In the genomic region with DNA sequence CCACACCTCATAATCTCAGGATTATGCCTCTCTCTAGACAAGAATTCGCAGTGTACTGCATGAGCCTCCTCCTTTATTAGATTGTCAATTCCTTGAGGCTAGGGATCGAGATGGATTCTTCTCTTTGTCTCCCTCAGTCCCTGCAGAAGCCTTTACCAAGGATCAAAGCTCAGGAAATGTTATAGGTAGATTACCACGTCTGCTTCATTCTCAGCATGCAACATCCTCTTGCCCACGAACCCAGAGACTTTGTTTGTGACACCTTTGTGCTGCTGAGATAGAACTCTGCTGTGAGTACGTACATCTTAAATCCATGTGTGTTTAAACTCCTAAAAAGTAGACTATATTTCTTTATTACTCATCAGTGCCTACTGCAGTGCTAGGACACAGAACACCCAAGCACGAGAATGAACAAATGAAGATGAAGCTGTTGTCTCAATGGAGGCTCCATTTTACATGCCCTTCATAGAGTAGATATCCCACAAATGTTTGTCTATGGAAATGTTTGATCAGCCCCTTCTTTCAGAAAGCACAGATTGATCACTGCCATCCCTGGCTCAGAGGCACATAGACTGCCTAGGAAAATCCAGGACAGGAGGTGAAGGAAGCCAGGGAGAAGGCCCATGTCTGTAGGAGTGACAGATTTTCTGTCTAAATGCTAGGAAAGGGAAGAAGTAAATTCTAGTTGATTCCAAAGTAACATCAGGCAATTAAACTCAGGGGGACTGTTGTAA, we compare ENCODE assay signal across 16 cellular contexts.
DNase-seq lines count a peak whose midpoint lies in the region; ATAC-seq and TF ChIP-seq lines count a peak whose summit lies in the region.
"Had no signal": no experiment of that assay in that cellular context is flagged by ENCODE, and none has a peak within 500 bp of the region (broad histone marks: within the 10 kb centered on the region; RNA-seq: fewer than 3 reads in every experiment).

No MANE protein-coding gene starts in this region.

- H3K27me3 ChIP-seq in ACC112 (ENCODE audit: insufficient read depth, low read length) (no peaks in the 10 kb centered on the region), adrenal gland (no peaks in the 10 kb centered on the region), mesenchymal stem cell (ENCODE audit: control insufficient read depth in 1 of 2, insufficient read depth in 1 of 2, low read length in 2 of 2) (no peaks in the 10 kb centered on the region)

- no peak overlapping the region for H3K18ac ChIP-seq in mesenchymal stem cell (ENCODE audit: low read depth in 1 of 2, low read length in 2 of 2)

- H2BK5ac ChIP-seq in mesenchymal stem cell (ENCODE audit: low read depth, low read length, poor library complexity, severe bottlenecking), result peak overlapping the region; percentile 68

- no peak overlapping the region for H2BK15ac ChIP-seq in mesenchymal stem cell (ENCODE audit: low read depth, poor library complexity, severe bottlenecking)

- H3K4me1 ChIP-seq in ACC112 (ENCODE audit: control insufficient read depth, insufficient read depth, low read length, unreplicated experiment), result peaks cover 13% of the 10 kb centered on the region
- H3K4me1 ChIP-seq in adrenal gland (replicated peaks in 1 of 2), result no peaks in the 10 kb centered on the region
- peaks cover 9% of the 10 kb centered on the region for H3K4me1 ChIP-seq in mesenchymal stem cell (ENCODE audit: control insufficient read depth, insufficient read depth, low read depth, low read length)

- H3K79me1 ChIP-seq in mesenchymal stem cell (replicated peaks; ENCODE audit: low read length, poor library complexity, severe bottlenecking), result no peaks in the 10 kb centered on the region

- no peak overlapping the region for H3K4me2 ChIP-seq in mesenchymal stem cell (ENCODE audit: low read length, poor library complexity, severe bottlenecking)

- intact Hi-C loops in adrenal gland (cut with DNase I) (no loop called here), sciatic nerve (cut with DNase I) (no loop called here)

- H3K9ac ChIP-seq in mesenchymal stem cell (ENCODE audit: low read length), result peak overlapping the region; percentile 28

- DNase-seq in adrenal gland, result no peak
- DNase-seq in mesenchymal stem cell, result peak; percentile 12
- no peak for DNase-seq in sciatic nerve (ENCODE audit: low spot score)
- no peak for DNase-seq in NCI-H2196 treated with DMSO at 0.1 percent for 48 hours (lab: John Stamatoyannopoulos, UW; ENCODE audit: unreplicated experiment)
- no peak for DNase-seq in NCI-H2029 treated with DMSO at 0.1 percent for 48 hours (lab: John Stamatoyannopoulos, UW)
- no peak for DNase-seq in NCI-H510A treated with DMSO at 0.1 percent for 48 hours (lab: John Stamatoyannopoulos, UW)
- DNase-seq: activated CD8-positive, alpha-beta T cell treated with anti-CD3 and anti-CD28 coated beads for 36 hours; cortex of kidney; erythroblast; NCI-H2029; NCI-H526 treated with DMSO at 0.1 percent for 48 hours; stimulated activated CD4-positive, alpha-beta T cell treated with anti-CD3 and anti-CD28 coated beads, Interleukin-2, amount 100 ng/mL, for 24 hours had no signal

- H2BK120ac ChIP-seq in mesenchymal stem cell (ENCODE audit: low read depth, low read length), result no peak overlapping the region

- no peak overlapping the region for H4K8ac ChIP-seq in mesenchymal stem cell (ENCODE audit: low read length)

- ATAC-seq in sciatic nerve (peak; percentile 7), HG03469 (IDR thresholded peaks at IDR 0.05; ENCODE audit: unreplicated experiment) (no peak)
- ATAC-seq: activated CD8-positive, alpha-beta T cell treated with anti-CD3 and anti-CD28 coated beads for 36 hours; PC-3 had no signal

- no peaks in the 10 kb centered on the region for H3K36me3 ChIP-seq in ACC112 (ENCODE audit: insufficient read depth, low read length)
- no peaks in the 10 kb centered on the region for H3K36me3 ChIP-seq in adrenal gland (replicated peaks in 1 of 2)
- H3K36me3 ChIP-seq in mesenchymal stem cell (ENCODE audit: control insufficient read depth in 1 of 2, insufficient read depth in 2 of 2, low read depth in 1 of 2, low read length in 2 of 2), result no peaks in the 10 kb centered on the region

- no peak overlapping the region for H2BK12ac ChIP-seq in mesenchymal stem cell (ENCODE audit: low read length in 2 of 2)

- H3K23ac ChIP-seq in mesenchymal stem cell (ENCODE audit: low read length in 2 of 2), result no peak overlapping the region

- H2AFZ ChIP-seq in ACC112 (ENCODE audit: low read length, unreplicated experiment), result no peak overlapping the region
- no peak overlapping the region for H2AFZ ChIP-seq in mesenchymal stem cell (ENCODE audit: low read depth, low read length)

- no peak for TF ChIP-seq CTCF in adrenal gland (IDR thresholded peaks at IDR 0.05)

- H3K14ac ChIP-seq in mesenchymal stem cell (ENCODE audit: low read length in 2 of 2), result no peak overlapping the region

- H4K91ac ChIP-seq in mesenchymal stem cell (ENCODE audit: low read length), result no peak overlapping the region

- H3K4ac ChIP-seq in mesenchymal stem cell (ENCODE audit: low read depth in 1 of 2, low read length in 2 of 2), result peak overlapping the region in 1 of 2 experiments; percentile 9

- H2AK5ac ChIP-seq in mesenchymal stem cell (ENCODE audit: low read length, severe bottlenecking), result peak overlapping the region; percentile 84

- H3K27ac ChIP-seq in ACC112 (ENCODE audit: low read depth, low read length) (peak overlapping the region; percentile 29; the same call in 1 of the 2 replicates), adrenal gland (peak overlapping the region in 3 of 5 donors; percentile 10 to 77 (median 21)), mesenchymal stem cell (ENCODE audit: low read length, poor library complexity, severe bottlenecking) (peak overlapping the region; percentile 92)
- H3K27ac ChIP-seq: VCaP had no signal

- TF ChIP-seq POLR2A in adrenal gland (IDR thresholded peaks at IDR 0.05), result no peak

- H3K4me3 ChIP-seq in ACC112 (ENCODE audit: low read depth, low read length) (peak overlapping the region; percentile 33; the same call in 1 of the 2 replicates), adrenal gland (no peak overlapping the region), mesenchymal stem cell (ENCODE audit: insufficient read depth in 1 of 2, low read depth in 1 of 2, low read length in 2 of 2) (no peak overlapping the region)

- H3K79me2 ChIP-seq in ACC112 (ENCODE audit: control insufficient read depth, insufficient read depth, low read length, unreplicated experiment), result no peaks in the 10 kb centered on the region

- no peaks in the 10 kb centered on the region for H3K9me3 ChIP-seq in adrenal gland (replicated peaks in 1 of 3)
- H3K9me3 ChIP-seq in mesenchymal stem cell (ENCODE audit: control insufficient read depth, low read length), result peaks cover 5% of the 10 kb centered on the region

- WGBS in adrenal gland, 4 donors, result 70 to 84% (median 82%) methylated on average over 6 of the region's 6 CpGs
- WGBS in mesenchymal stem cell, result 70% methylated on average over 5 of the region's 6 CpGs

Comparison
In these comparisons a context has a peak if more than half of its experiments do, and no peak if none do; other contexts are left out.
1. H3K27ac ChIP-seq: peak in every context shown above with its lines; median percentile 92 in mesenchymal stem cell; 29 in ACC112; 21 in adrenal gland.